ENCODE assay signal across 8 cellular contexts in genomic region chr17:52170963-52171572, GRCh38. TPM values are rescaled to one million over a fixed set of nuclear protein-coding genes. Genes with fewer than 3 reads are reported as not detected.
DNase-seq lines count a peak whose midpoint lies in the region; ATAC-seq, FAIRE-seq and TF ChIP-seq lines count a peak whose summit lies in the region.
"Had no signal": no experiment of that assay in that cellular context is flagged by ENCODE, and none has a peak within 500 bp of the region (broad histone marks: within the 10 kb centered on the region; RNA-seq: fewer than 3 reads in every experiment).

No MANE protein-coding gene starts in this region.

- DNase-seq in MM.1S (no peak), GM12878 (ENCODE audit: low read depth, low spot score) (no peak), neuronal stem cell (ENCODE audit: low spot score) (peak; percentile 21), tibial nerve (ENCODE audit: low spot score in 2 of 2) (no peak), NCI-H187 treated with DMSO at 0.1 percent for 48 hours (lab: John Stamatoyannopoulos, UW) (no peak), Right ventricle myocardium inferior (ENCODE audit: missing footprints) (no peak)

- no peaks in the 10 kb centered on the region for H3K9me2 ChIP-seq in MM.1S (replicated peaks; ENCODE audit: insufficient read depth, low read length)

- H2BK15ac ChIP-seq in neuronal stem cell (ENCODE audit: low read length), result no peak overlapping the region

- H3K18ac ChIP-seq in neuronal stem cell (ENCODE audit: low read length), result no peak overlapping the region

- H3K27me3 ChIP-seq in MM.1S (replicated peaks; ENCODE audit: insufficient read depth, low read length) (no peaks in the 10 kb centered on the region), GM12878 (replicated peaks in 1 of 2; ENCODE audit: control insufficient read depth in 2 of 2, insufficient read depth in 2 of 2, low read length in 1 of 2) (no peaks in the 10 kb centered on the region), neuronal stem cell (ENCODE audit: control insufficient read depth in 3 of 3, insufficient read depth in 3 of 3, low read depth in 1 of 3, low read length in 3 of 3) (no peaks in the 10 kb centered on the region), tibial nerve (no peaks in the 10 kb centered on the region)

- no peak overlapping the region for H2AFZ ChIP-seq in MM.1S (ENCODE audit: low read length)
- no peak overlapping the region for H2AFZ ChIP-seq in GM12878 (ENCODE audit: control insufficient read depth, low read depth, low read length)
- H2AFZ ChIP-seq in neuronal stem cell (ENCODE audit: low read length), result no peak overlapping the region

- SMC1A ChIA-PET in GM12878 (lab: Charles Lee; ENCODE audit: uncharacterized antibody, unreplicated experiment), result no interaction called here

- no peak overlapping the region for H3K14ac ChIP-seq in neuronal stem cell (ENCODE audit: low read length)

- no peaks in the 10 kb centered on the region for H3K79me2 ChIP-seq in MM.1S (ENCODE audit: low read length)
- no peaks in the 10 kb centered on the region for H3K79me2 ChIP-seq in GM12878 (ENCODE audit: control insufficient read depth, insufficient read depth, low read length)

- POLR2A ChIA-PET in GM12878 (lab: Charles Lee), result no interaction called here

- H3K36me3 ChIP-seq in MM.1S (replicated peaks; ENCODE audit: insufficient read depth, low read length) (no peaks in the 10 kb centered on the region), GM12878 (ENCODE audit: control insufficient read depth in 2 of 2, insufficient read depth in 2 of 2, low read length in 1 of 2) (no peaks in the 10 kb centered on the region), neuronal stem cell (replicated peaks in 1 of 2; ENCODE audit: control insufficient read depth in 2 of 2, insufficient read depth in 2 of 2, low read length in 2 of 2) (no peaks in the 10 kb centered on the region), tibial nerve (no peaks in the 10 kb centered on the region)
- H3K36me3 ChIP-seq: thoracic aorta had no signal

- H4K8ac ChIP-seq in neuronal stem cell (ENCODE audit: low read depth, low read length), result no peak overlapping the region

- H2AK5ac ChIP-seq in neuronal stem cell (ENCODE audit: low read depth, low read length), result no peak overlapping the region

- H3K27ac ChIP-seq in MM.1S (ENCODE audit: low read length) (no peak overlapping the region), GM12878 (ENCODE audit: control insufficient read depth, insufficient read depth) (no peak overlapping the region), neuronal stem cell (replicated peaks; ENCODE audit: low read length) (no peak overlapping the region), tibial nerve (no peak overlapping the region)
- H3K27ac ChIP-seq: thoracic aorta had no signal

- intact Hi-C loops in GM12878 (cut with micrococcal nuclease; ENCODE audit: unreplicated experiment) (no loop called here), Right ventricle myocardium inferior (cut with DNase I) (no loop called here)

- CTCF ChIA-PET in GM12878 (lab: Yijun Ruan, JAX), result interaction anchor here (0.7 to 1.4 kb wide), 4 partner anchors 8 to 64 kb away, joined by 3 to 5 read pairs (median 3); no protein-coding TSS in a partner anchor

- in situ Hi-C loops in GM12878 (cut with MboI), result no loop called here

- no peak overlapping the region for H2BK120ac ChIP-seq in neuronal stem cell (ENCODE audit: low read depth, low read length)

- no peak overlapping the region for H2BK12ac ChIP-seq in neuronal stem cell (ENCODE audit: low read length)

- H3K4me2 ChIP-seq in MM.1S (ENCODE audit: low read depth, low read length) (no peak overlapping the region), GM12878 (ENCODE audit: control insufficient read depth, insufficient read depth) (no peak overlapping the region), neuronal stem cell (ENCODE audit: insufficient read depth, low read length, poor library complexity, severe bottlenecking) (no peak overlapping the region)

- RAD21 ChIA-PET in GM12878 (lab: Charles Lee; ENCODE audit: unreplicated experiment), result interaction anchor here (1.6 kb wide), 1 partner anchor 9 kb away, joined by 3 read pairs; no protein-coding TSS in a partner anchor

- TF ChIP-seq EP300 in GM12878 (IDR thresholded peaks at IDR 0.05; ENCODE audit: borderline replicate concordance in 1 of 2, control insufficient read depth in 1 of 2, low read depth in 2 of 2, low read length in 2 of 2) (no peak), tibial nerve (IDR thresholded peaks at IDR 0.05) (no peak)

- no peak overlapping the region for H2BK5ac ChIP-seq in neuronal stem cell (ENCODE audit: low read length)

- WGBS in GM12878 (ENCODE audit: insufficient coverage, insufficient replicate concordance, low lambda C conversion rate, missing lambda C conversion rate), result 0% methylated on average over 1 of the region's 1 CpG
- WGBS in neuronal stem cell (ENCODE audit: extremely low coverage in 2 of 2, insufficient read length in 2 of 2, insufficient replicate concordance in 1 of 2), 2 donors, result no CpG with 5 or more reads among the region's 1 CpG
- WGBS in tibial nerve, 2 donors, result 67 to 71% methylated on average over 1 of the region's 1 CpG

- H3K4me1 ChIP-seq in MM.1S (ENCODE audit: low read length) (no peaks in the 10 kb centered on the region), GM12878 (ENCODE audit: control insufficient read depth, insufficient read depth, low read length) (no peaks in the 10 kb centered on the region), neuronal stem cell (ENCODE audit: control insufficient read depth in 2 of 2, insufficient read depth in 1 of 2, low read depth in 1 of 2, low read length in 2 of 2) (no peaks in the 10 kb centered on the region), tibial nerve (no peaks in the 10 kb centered on the region)

- no peak overlapping the region for H3K4ac ChIP-seq in neuronal stem cell (ENCODE audit: low read length)

- no peaks in the 10 kb centered on the region for H3K79me1 ChIP-seq in neuronal stem cell (ENCODE audit: low read depth, low read length)

- H4K20me1 ChIP-seq in MM.1S (ENCODE audit: insufficient read depth, low read length), result no peaks in the 10 kb centered on the region
- no peaks in the 10 kb centered on the region for H4K20me1 ChIP-seq in GM12878 (ENCODE audit: control insufficient read depth, insufficient read depth)

- no peaks in the 10 kb centered on the region for H3K9me3 ChIP-seq in MM.1S (replicated peaks; ENCODE audit: insufficient read depth, low read length)
- H3K9me3 ChIP-seq in GM12878 (replicated peaks; ENCODE audit: control insufficient read depth, insufficient read depth, low read length), result no peaks in the 10 kb centered on the region
- no peaks in the 10 kb centered on the region for H3K9me3 ChIP-seq in neuronal stem cell (replicated peaks in 1 of 2; ENCODE audit: control insufficient read depth in 2 of 2, insufficient read depth in 1 of 2, low read depth in 1 of 2, low read length in 2 of 2)
- no peaks in the 10 kb centered on the region for H3K9me3 ChIP-seq in tibial nerve
- H3K9me3 ChIP-seq: thoracic aorta had no signal

- no peak for ATAC-seq in GM12878
- no peak for ATAC-seq in Right ventricle myocardium inferior

- peak; percentile 47 for TF ChIP-seq RAD21 in GM12878 (IDR thresholded peaks at IDR 0.05; ENCODE audit: insufficient read depth, low read depth, low read length)

- TF ChIP-seq CTCF in GM12872 (IDR thresholded peaks at IDR 0.05; ENCODE audit: insufficient read depth, low read depth, low read length) (peak; percentile 56), MM.1S (IDR thresholded peaks at IDR 0.05; ENCODE audit: low read length) (peak; percentile 56), GM12878 (IDR thresholded peaks at IDR 0.05 in 2 of 3, conservative IDR thresholded peaks at IDR 0.05 in 1 of 3; ENCODE audit: control insufficient read depth in 2 of 3, extremely low read depth in 1 of 3, insufficient read depth in 1 of 3, low read depth in 3 of 3, low read length in 3 of 3) (peak; percentile 37 to 43 (median 43); a peak in 5 of 6 replicates), tibial nerve (IDR thresholded peaks at IDR 0.05) (no peak)

- H4K91ac ChIP-seq in neuronal stem cell (ENCODE audit: low read depth, low read length, poor library complexity), result no peak overlapping the region

- no peak overlapping the region for H3K23ac ChIP-seq in neuronal stem cell (ENCODE audit: low read depth, low read length, poor library complexity)

- FAIRE-seq in GM12878 (lab: Jason Lieb, UNC), result no peak

- H3K4me3 ChIP-seq in MM.1S (ENCODE audit: low read length), result no peak overlapping the region
- H3K4me3 ChIP-seq in GM12878, result no peak overlapping the region
- H3K4me3 ChIP-seq in neuronal stem cell (ENCODE audit: low read length in 2 of 2), result no peak overlapping the region
- H3K4me3 ChIP-seq in tibial nerve, result no peak overlapping the region
- H3K4me3 ChIP-seq: thoracic aorta had no signal

- H3F3A ChIP-seq in MM.1S (ENCODE audit: insufficient read depth, low read length), result no peaks in the 10 kb centered on the region

- TF ChIP-seq POLR2A in GM12878 (IDR thresholded peaks at IDR 0.05; ENCODE audit: low read depth, low read length), result no peak
- no peak for TF ChIP-seq POLR2A in tibial nerve (IDR thresholded peaks at IDR 0.05)

- no TSS peak for BruUV-seq in GM12878 (replicated peaks; lab: Mats Ljungman, UMichigan)

- no peak overlapping the region for H3K9ac ChIP-seq in MM.1S (ENCODE audit: low read length)
- no peak overlapping the region for H3K9ac ChIP-seq in GM12878 (ENCODE audit: control insufficient read depth, insufficient read depth, low read length)
- H3K9ac ChIP-seq in neuronal stem cell (ENCODE audit: low read depth, low read length, poor library complexity), result no peak overlapping the region

TF ChIP-seq in GM12878, 131 proteins besides CTCF, POLR2A, EP300 and RAD21 (continues in another document):
- TF ChIP-seq NBN (IDR thresholded peaks at IDR 0.05), result no peak

RNA-seq across cellular contexts. Expression of gene CA10, which starts 12.6 kb away (rescaled TPM):
- total RNA-seq in GM12878 (2013; cell fraction: nucleolus; rRNA removed), result not detected in 2 replicates
- total RNA-seq in GM12878 (2014; rRNA removed), result not detected in 2 replicates
- total RNA-seq in GM12878 (2014; rRNA removed; fragmentation: Illumina TruSeq; extraction: Trizol), result not detected in 2 replicates
- total RNA-seq in GM12878 (2021), result not detected in 2 replicates
- polyA plus RNA-seq in GM12878 (2011; ENCODE audit: low read depth), result not detected
- polyA plus RNA-seq in GM12878 (2011; rRNA removed), result not detected in 2 replicates
- polyA plus RNA-seq in GM12878 (2011; cell fraction: cytosol; rRNA removed), result not detected in 2 replicates
- not detected in 2 replicates for polyA plus RNA-seq in GM12878 (2011; cell fraction: nucleus; rRNA removed)
- polyA plus RNA-seq in GM12878 (2012), result not detected in 2 replicates
- polyA plus RNA-seq in GM12878 (2014; fragmentation: Illumina TruSeq; extraction: Trizol), result not detected in 2 replicates
- not detected for polyA plus RNA-seq in GM12878 (2014; fragmentation: Nextera tagmentation; extraction: Ambion mirVana)
- not detected in 2 replicates for polyA plus RNA-seq in GM12878 (2014; rRNA removed)
- polyA plus RNA-seq in GM12878 (2016; fragmentation: Nextera tagmentation; extraction: Ambion mirVana), result not detected
- polyA minus RNA-seq in GM12878 (2011; rRNA and poly(A)+ RNA removed), result not detected in 2 replicates
- not detected in 2 replicates for polyA minus RNA-seq in GM12878 (2011; cell fraction: cytosol; rRNA and poly(A)+ RNA removed)
- not detected in 2 replicates for polyA minus RNA-seq in GM12878 (2011; cell fraction: nucleus; rRNA and poly(A)+ RNA removed)
- not detected for polyA plus RNA-seq in neuronal stem cell (2013, experiment 1 of 2)
- 0.04 TPM for polyA plus RNA-seq in neuronal stem cell (2013, experiment 2 of 2)
- not detected for total RNA-seq in tibial nerve
- not detected for total RNA-seq in Right ventricle myocardium inferior
- total RNA-seq: thoracic aorta had no signal

Comparison
In these comparisons a context has a peak if more than half of its experiments do, and no peak if none do; other contexts are left out.
1. CTCF ChIP-seq: peak in GM12872 (single experiment), MM.1S (single experiment) and GM12878 (3 of 3); none in tibial nerve (0 of 5).